In genomic region chr11:83625336-83625735, GRCh38 we compare ENCODE assay signal across 35 cellular contexts.
"Had no signal": no experiment of that assay in that cellular context is flagged by ENCODE, and none has a peak within 500 bp of the region (broad histone marks: within the 10 kb centered on the region; RNA-seq: fewer than 3 reads in every experiment).

No MANE protein-coding gene starts in this region.

- H3K27me3 ChIP-seq: MG63 had no signal

- H3K9me3 ChIP-seq: MG63 had no signal

- H3K9ac ChIP-seq: KMS-11 had no signal

- H3K27ac ChIP-seq: KMS-11 had no signal

- DNase-seq: Karpas-422, Kasumi-1, KG1, MG63, MM.1S, MV-4-11, NCI-H1048, NCI-H1092, NCI-H1092 treated with DMSO at 0.1 percent for 48 hours, NCI-H1105, NCI-H1105 treated with DMSO at 0.1 percent for 48 hours, NCI-H1417, NCI-H1417 treated with DMSO at 0.1 percent for 48 hours, NCI-H1436, NCI-H1436 treated with DMSO at 0.1 percent for 48 hours, NCI-H146, NCI-H1694, NCI-H1694 treated with DMSO at 0.1 percent for 48 hours, NCI-H187, NCI-H187 treated with DMSO at 0.1 percent for 48 hours, NCI-H1930, NCI-H2029, NCI-H2029 treated with DMSO at 0.1 percent for 48 hours, NCI-H2081, NCI-H2081 treated with DMSO at 0.1 percent for 48 hours, NCI-H2107, NCI-H2171, NCI-H2171 treated with DMSO at 0.1 percent for 48 hours, NCI-H2227 treated with DMSO at 0.1 percent for 48 hours, NCI-H226, NCI-H345, NCI-H446 treated with DMSO at 0.1 percent for 48 hours, NCI-H510A, NCI-H510A treated with DMSO at 0.1 percent for 48 hours had no signal

- H3K36me3 ChIP-seq: MG63 had no signal

- H3K4me3 ChIP-seq: MG63 had no signal
